11 cellular contexts compared by ENCODE assay signal in genomic region chr20:50395258-50395729, GRCh38.
DNase-seq lines count a peak whose midpoint lies in the region; ATAC-seq and TF ChIP-seq lines count a peak whose summit lies in the region.
"Had no signal": no experiment of that assay in that cellular context is flagged by ENCODE, and none has a peak within 500 bp of the region (broad histone marks: within the 10 kb centered on the region; RNA-seq: fewer than 3 reads in every experiment).

No MANE protein-coding gene starts in this region.

- DNase-seq in A172 (ENCODE audit: low spot score): peak; percentile 53
- peak; percentile 57 for DNase-seq in T1000 (lab: John Stamatoyannopoulos, UW)
- peak; percentile 91 for DNase-seq in Right ventricle myocardium inferior (ENCODE audit: missing footprints)
- DNase-seq in omental fat pad (ENCODE audit: low spot score): no peak
- DNase-seq in AML-193 (lab: John Stamatoyannopoulos, UW): no peak
- DNase-seq: erythroblast; NK-92 treated with Interleukin-12 subunit alpha and Interleukin-12 subunit beta, amount 100 ng/mL, for 24 hours had no signal

- intact Hi-C loops in Right ventricle myocardium inferior (cut with DNase I): loop anchor here (1.0 to 5.0 kb wide), 3 partner anchors 20 to 182 kb away; no protein-coding TSS in a partner anchor

- no peak for TF ChIP-seq CTCF in omental fat pad (IDR thresholded peaks at IDR 0.05)

- ATAC-seq in Right ventricle myocardium inferior (peak; percentile 84), omental fat pad (ENCODE audit: low FRiP score) (peak; percentile 73), HG02610 (IDR thresholded peaks at IDR 0.05; ENCODE audit: unreplicated experiment) (no peak), GM21360 (IDR thresholded peaks at IDR 0.05; ENCODE audit: unreplicated experiment) (no peak), GM19395 (IDR thresholded peaks at IDR 0.05; ENCODE audit: unreplicated experiment) (no peak)
- ATAC-seq: WTC11 had no signal

Comparison
In these comparisons a context has a peak if more than half of its experiments do, and no peak if none do; other contexts are left out.
1. DNase-seq: peak in A172 (single experiment), T1000 (single experiment) and Right ventricle myocardium inferior (single experiment); none in omental fat pad (single experiment) and AML-193 (0 of 2).
2. ATAC-seq: peak in Right ventricle myocardium inferior (single experiment) and omental fat pad (single experiment); none in HG02610 (single experiment), GM21360 (single experiment) and GM19395 (single experiment).